Comparison of ENCODE assay signal across 9 cellular contexts in the genomic region with DNA sequence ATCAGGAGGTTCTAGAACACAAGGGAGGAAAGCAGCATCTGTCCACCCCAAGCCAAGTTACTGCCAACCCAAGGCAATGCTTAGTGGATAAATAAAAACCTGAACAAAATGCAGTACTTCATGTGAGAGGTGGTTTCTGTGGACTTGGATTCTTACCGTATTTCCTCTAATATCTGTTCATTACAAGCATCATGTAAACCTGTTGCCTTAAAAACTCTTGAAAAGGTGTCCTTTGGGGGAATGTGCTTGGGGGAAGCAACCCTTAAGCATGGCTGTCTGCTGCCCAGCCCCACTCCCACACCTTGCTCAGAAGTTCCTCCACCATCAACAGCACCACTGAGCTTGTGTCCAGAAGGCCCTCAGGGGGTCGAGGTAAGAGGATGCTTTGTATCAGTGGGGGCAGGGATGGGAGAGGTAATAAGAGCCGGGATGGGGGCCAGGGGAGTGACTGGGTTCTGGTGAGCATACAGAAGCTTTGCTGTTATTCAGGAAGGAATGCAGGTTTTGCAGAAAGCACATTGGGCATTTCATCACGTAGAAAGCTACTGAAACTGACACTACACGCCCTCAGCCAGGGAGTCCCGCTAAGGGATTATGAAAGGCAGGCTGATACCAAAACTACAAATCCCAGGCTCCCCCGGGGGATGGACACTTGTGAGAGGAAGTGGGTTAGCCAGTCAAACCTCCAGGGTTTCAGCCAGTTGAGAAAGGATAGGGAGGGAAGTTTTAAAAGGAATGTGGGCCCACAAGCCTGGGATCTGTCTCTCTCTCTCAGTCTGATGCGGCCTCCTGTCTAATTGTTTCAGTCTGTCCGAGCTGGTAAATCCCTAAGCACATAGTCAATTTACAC. TPM values are rescaled to one million over a fixed set of nuclear protein-coding genes. Genes with fewer than 3 reads are reported as not detected.
DNase-seq lines count a peak whose midpoint lies in the region; ATAC-seq and TF ChIP-seq lines count a peak whose summit lies in the region.
"Had no signal": no experiment of that assay in that cellular context is flagged by ENCODE, and none has a peak within 500 bp of the region (broad histone marks: within the 10 kb centered on the region; RNA-seq: fewer than 3 reads in every experiment).

No MANE protein-coding gene starts in this region.

- H3K27ac ChIP-seq in SK-N-MC (0 out of 2 replicates have a peak overlapping the region, but pooled peaks have one; percentile 8), prostate gland (no peak overlapping the region)

- no peaks in the 10 kb centered on the region for H3K4me1 ChIP-seq in prostate gland (replicated peaks)

- TF ChIP-seq POLR2A in prostate gland (IDR thresholded peaks at IDR 0.05): no peak

- H3K4me3 ChIP-seq in H7 (ENCODE audit: insufficient read depth, low read depth, low read length): peak overlapping the region; percentile 21; the same call in 1 of the 2 replicates
- H3K4me3 ChIP-seq in SK-N-MC: no peak overlapping the region
- peak overlapping the region; percentile 27 for H3K4me3 ChIP-seq in retinal pigment epithelial cell (ENCODE audit: low read length)
- H3K4me3 ChIP-seq in prostate gland: no peak overlapping the region

- H3K36me3 ChIP-seq in H7 (replicated peaks; ENCODE audit: control insufficient read depth, insufficient read depth, low read length): no peaks in the 10 kb centered on the region
- peaks cover 28% of the 10 kb centered on the region for H3K36me3 ChIP-seq in SK-N-MC (ENCODE audit: insufficient read depth, low read length)
- H3K36me3 ChIP-seq in prostate gland: no peaks in the 10 kb centered on the region

- H3K9me3 ChIP-seq in SK-N-MC (ENCODE audit: low read depth, low read length) (no peaks in the 10 kb centered on the region), prostate gland (no peaks in the 10 kb centered on the region)

- H3K9ac ChIP-seq in SK-N-MC (ENCODE audit: insufficient read length): no peak overlapping the region

- peak; percentile 93 for ATAC-seq in left cardiac atrium
- no peak for ATAC-seq in GM21737 (IDR thresholded peaks at IDR 0.05; ENCODE audit: unreplicated experiment)

- peak; percentile 86 for DNase-seq in H7
- DNase-seq in SK-N-MC (ENCODE audit: low read depth, low spot score): no peak
- DNase-seq in left cardiac atrium: peak; percentile 71
- peak; percentile 67 for DNase-seq in retinal pigment epithelial cell (ENCODE audit: low read depth)
- no peak for DNase-seq in nucleus accumbens (lab: John Stamatoyannopoulos, UW)
- DNase-seq in activated T-cell treated with anti-CD3 and anti-CD28 coated beads for 4 hours: no peak
- no peak for DNase-seq in prostate gland (ENCODE audit: low spot score)

- intact Hi-C loops in left cardiac atrium (cut with DNase I) (no loop called here), prostate gland (cut with DNase I) (no loop called here)

- TF ChIP-seq CTCF in retinal pigment epithelial cell (conservative IDR thresholded peaks at IDR 0.05; ENCODE audit: low read depth, low read length) (no peak), prostate gland (IDR thresholded peaks at IDR 0.05) (no peak)

- H3K27me3 ChIP-seq in H7 (ENCODE audit: control insufficient read depth, insufficient read depth, low read length) (no peaks in the 10 kb centered on the region), prostate gland (replicated peaks; ENCODE audit: insufficient read depth) (no peaks in the 10 kb centered on the region)

- WGBS in prostate gland: 34% methylated on average over 9 of the region's 9 CpGs

RNA-seq across cellular contexts. Expression of a gene that starts 52.0 kb away (rescaled TPM):
- 0.07 TPM in 1 of 2 replicates, not detected in the other for total RNA-seq in H7 (2014; rRNA removed; shearing (Covaris generic))
- total RNA-seq in left cardiac atrium: not detected
- not detected for total RNA-seq in prostate gland
- total RNA-seq: epithelial cell of proximal tubule had no signal

Comparison
In these comparisons a context has a peak if more than half of its experiments do, and no peak if none do; other contexts are left out.
1. DNase-seq: peak in H7 (single experiment), left cardiac atrium (single experiment) and retinal pigment epithelial cell (single experiment); none in SK-N-MC (single experiment), nucleus accumbens (0 of 56), activated T-cell treated with anti-CD3 and anti-CD28 coated beads for 4 hours (single experiment) and prostate gland (single experiment).
2. H3K4me3 ChIP-seq: peak in H7 (single experiment) and retinal pigment epithelial cell (single experiment); none in SK-N-MC (single experiment) and prostate gland (0 of 2).